ENCODE assay signal across 26 cellular contexts in the genomic region with DNA sequence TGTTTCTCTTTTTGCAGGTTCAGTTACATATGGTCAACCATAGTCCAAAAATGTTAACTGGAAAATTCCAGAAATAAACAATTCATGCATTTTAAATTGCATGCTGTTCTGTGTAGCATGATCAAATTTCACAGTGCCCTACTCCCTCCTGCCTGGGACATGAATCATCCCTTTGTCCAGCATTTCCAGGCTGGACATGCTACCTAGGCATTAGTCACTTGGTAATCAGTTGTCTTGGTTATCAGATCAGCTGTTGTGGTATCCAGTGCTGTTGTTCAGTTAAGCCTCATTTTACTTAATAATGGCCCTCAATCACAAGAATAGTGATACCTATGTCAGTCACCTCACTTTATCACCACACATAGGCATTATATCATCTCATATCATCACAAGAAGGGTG. TPM values are rescaled to one million over a fixed set of nuclear protein-coding genes. Genes with fewer than 3 reads are reported as not detected.
DNase-seq lines count a peak whose midpoint lies in the region; ATAC-seq lines count a peak whose summit lies in the region.
"Had no signal": no experiment of that assay in that cellular context is flagged by ENCODE, and none has a peak within 500 bp of the region (broad histone marks: within the 10 kb centered on the region; RNA-seq: fewer than 3 reads in every experiment).

No MANE protein-coding gene starts in this region.

- no peak for ATAC-seq in activated CD4-positive, CD25-positive, alpha-beta regulatory T cell treated with anti-CD3 and anti-CD28 coated beads, Interleukin-2, amount 50 U/mL, for 24 hours
- ATAC-seq in GM21737 (IDR thresholded peaks at IDR 0.05; ENCODE audit: unreplicated experiment) (no peak), left lobe of liver (no peak)
- ATAC-seq: heart left ventricle, T-helper 17 cell had no signal

- peak; percentile 16 for DNase-seq in COLO829 (ENCODE audit: low spot score)
- peak; percentile 96 for DNase-seq in LHCN-M2 (ENCODE audit: low read depth)
- peak; percentile 17 for DNase-seq in astrocyte of the hippocampus (ENCODE audit: low read depth, low spot score)
- DNase-seq in kidney glomerular epithelial cell (lab: John Stamatoyannopoulos, UW), result peak; percentile 83
- DNase-seq in putamen (ENCODE audit: low spot score), result no peak
- DNase-seq in left lobe of liver (ENCODE audit: low spot score), result no peak
- DNase-seq: activated CD8-positive, alpha-beta memory T cell treated with anti-CD3 and anti-CD28 coated beads, Interleukin-2, amount 50 U/mL, for 48 hours; activated effector memory CD4-positive, alpha-beta T cell treated with anti-CD3 and anti-CD28 coated beads, Interleukin-2, amount 50 U/mL, for 16 hours; adrenal gland; cerebellar nuclear complex; effector CD8-positive, alpha-beta T cell; H7; heart left ventricle; KBM-7; NCI-H1048; NCI-H2029 treated with DMSO at 0.1 percent for 48 hours; NCI-H510A treated with DMSO at 0.1 percent for 48 hours; stimulated activated CD8-positive, alpha-beta memory T cell treated with anti-CD3 and anti-CD28 coated beads, Interleukin-4, amount 100 ng/mL, for 48 hours; T-helper 17 cell had no signal

RNA-seq across cellular contexts. Expression of a gene that starts 7.3 kb away (rescaled TPM):
- total RNA-seq in LHCN-M2 (2014; rRNA removed), result 0.13 and 0.34 TPM in 2 replicates
- polyA plus RNA-seq in LHCN-M2 (2012), result not detected
- total RNA-seq in left lobe of liver, result 3.1 TPM
- total RNA-seq: A673, H7, lung microvascular endothelial cell, osteocyte, subcutaneous adipose tissue, T-helper 17 cell, vagina had no signal

RNA-seq across cellular contexts. Expression of a gene that starts 52.3 kb away (rescaled TPM):
- total RNA-seq in LHCN-M2 (2014; rRNA removed) (not detected in 2 replicates), left lobe of liver (2.5 TPM)
- polyA plus RNA-seq in LHCN-M2 (2012), result not detected
- total RNA-seq: A673, H7, lung microvascular endothelial cell, osteocyte, subcutaneous adipose tissue, T-helper 17 cell, vagina had no signal

Comparison
In these comparisons a context has a peak if more than half of its experiments do, and no peak if none do; other contexts are left out.
1. DNase-seq: peak in COLO829 (single experiment), LHCN-M2 (single experiment), astrocyte of the hippocampus (single experiment) and kidney glomerular epithelial cell (single experiment); none in putamen (single experiment) and left lobe of liver (single experiment).